Comparison of ENCODE assay signal across 1 cellular context in genomic region chr16:4393243-4393606, GRCh38.
A peak's percentile ranks its signal among the peaks of the same experiment; 100 is the strongest.
TF ChIP-seq lines count a peak whose summit lies in the region.

No MANE protein-coding gene starts in this region.

TF ChIP-seq in SK-N-SH, 30 proteins besides CTCF, POLR2A, EP300 and RAD21:
- TF ChIP-seq USF1 (IDR thresholded peaks at IDR 0.05; ENCODE audit: borderline replicate concordance, low read depth) (no peak), MXI1 (IDR thresholded peaks at IDR 0.05; ENCODE audit: low read depth, low read length) (0 out of 2 replicates have a peak, but pooled peaks have one; percentile 33)
